ENCODE assay signal across 8 cellular contexts in genomic region chr15:86568378-86568777, GRCh38.
"Had no signal": no experiment of that assay in that cellular context is flagged by ENCODE, and none has a peak within 500 bp of the region (broad histone marks: within the 10 kb centered on the region; RNA-seq: fewer than 3 reads in every experiment).

No MANE protein-coding gene starts in this region.

- H3K27ac ChIP-seq: GM23248 had no signal

- H3K4me1 ChIP-seq: HAP-1 had no signal

- H3K4me3 ChIP-seq: GM23248, HAP-1, K562 had no signal

- DNase-seq: GM23248, GOT3, H7, HFFc6, IMR-90 had no signal

- H2AFZ ChIP-seq: GM23248 had no signal

- FAIRE-seq: HTR-8/SVneo, K562 had no signal

- H3K9me3 ChIP-seq: HAP-1 had no signal

- H3K36me3 ChIP-seq: HAP-1 had no signal

- H3K4me3 Mint-ChIP-seq: HFFc6 had no signal

- H3K27ac Mint-ChIP-seq: HFFc6 had no signal

- H3K9ac ChIP-seq: GM23248 had no signal
